ENCODE assay signal across 11 cellular contexts in genomic region chr6:13413466-13413862, GRCh38.
DNase-seq lines count a peak whose midpoint lies in the region; ATAC-seq and TF ChIP-seq lines count a peak whose summit lies in the region.
"Had no signal": no experiment of that assay in that cellular context is flagged by ENCODE, and none has a peak within 500 bp of the region (broad histone marks: within the 10 kb centered on the region; RNA-seq: fewer than 3 reads in every experiment).

No MANE protein-coding gene starts in this region.

- in situ Hi-C loops in gastrocnemius medialis (cut with MboI; ENCODE audit: low sequenced_read_pairs in 4 of 4) = loop anchor here in 1 of 4 donors (25.0 kb wide), 1 partner anchor 124 kb away; no protein-coding TSS in a partner anchor

- peak overlapping the region; percentile 90 for H3K27ac ChIP-seq in right cardiac atrium (ENCODE audit: low read length)
- peak overlapping the region; percentile 63 to 78 (median 70) for H3K27ac ChIP-seq in gastrocnemius medialis

- ATAC-seq in right cardiac atrium (peak; percentile 68 to 79), gastrocnemius medialis (peak; percentile 63 to 79)
- ATAC-seq in activated CD8-positive, alpha-beta T cell treated with anti-CD3 and anti-CD28 coated beads, Interleukin-2, amount 10 ng/mL, durations not matched to agents 7 days and 5 days = no peak

- H3K4me1 ChIP-seq in right cardiac atrium (ENCODE audit: control insufficient read depth, insufficient read depth, low read length) (peaks cover 21% of the 10 kb centered on the region), gastrocnemius medialis (peaks cover 71 to 73% of the 10 kb centered on the region in 2 donors)

- no peaks in the 10 kb centered on the region for H3K36me3 ChIP-seq in gastrocnemius medialis

- CTCF ChIA-PET in activated CD8-positive, alpha-beta T cell treated with anti-CD3 and anti-CD28 coated beads, Interleukin-2, amount 10 ng/mL, durations not matched to agents 7 days and 5 days (lab: Charles Lee) = interaction anchor here (1.0 kb wide), 1 partner anchor 15 kb away, joined by 3 read pairs; no protein-coding TSS in a partner anchor

- TF ChIP-seq CTCF in cardiac fibroblast (IDR thresholded peaks at IDR 0.05; ENCODE audit: low read depth, low read length) = no peak
- TF ChIP-seq CTCF in gastrocnemius medialis (IDR thresholded peaks at IDR 0.05 in 4 of 5, conservative IDR thresholded peaks at IDR 0.05 in 1 of 5) = no peak

- 41% methylated on average over 3 of the region's 3 CpGs for WGBS in right cardiac atrium

- no peaks in the 10 kb centered on the region for H3K9me3 Mint-ChIP-seq in activated CD8-positive, alpha-beta T cell treated with anti-CD3 and anti-CD28 coated beads, Interleukin-2, amount 10 ng/mL, durations not matched to agents 7 days and 5 days (ENCODE audit: insufficient read depth)
- H3K9me3 Mint-ChIP-seq: CD4-positive, alpha-beta T cell had no signal

- H3K36me3 Mint-ChIP-seq in activated CD8-positive, alpha-beta T cell treated with anti-CD3 and anti-CD28 coated beads, Interleukin-2, amount 10 ng/mL, durations not matched to agents 7 days and 5 days (ENCODE audit: low read depth) = peaks cover 1% of the 10 kb centered on the region

- H3K27me3 ChIP-seq in right cardiac atrium (ENCODE audit: control insufficient read depth, insufficient read depth) = no peaks in the 10 kb centered on the region
- no peaks in the 10 kb centered on the region for H3K27me3 ChIP-seq in gastrocnemius medialis

- H3K27ac Mint-ChIP-seq in activated CD8-positive, alpha-beta T cell treated with anti-CD3 and anti-CD28 coated beads, Interleukin-2, amount 10 ng/mL, durations not matched to agents 7 days and 5 days = no peak overlapping the region
- H3K27ac Mint-ChIP-seq: CD4-positive, alpha-beta T cell had no signal

- no peak overlapping the region for H3K4me3 ChIP-seq in cardiac fibroblast (replicated peaks in 1 of 2; ENCODE audit: low read depth in 2 of 2, low read length in 2 of 2)
- H3K4me3 ChIP-seq in right cardiac atrium (ENCODE audit: low read length) = no peak overlapping the region
- H3K4me3 ChIP-seq in gastrocnemius medialis = no peak overlapping the region

- POLR2A ChIA-PET in activated CD8-positive, alpha-beta T cell treated with anti-CD3 and anti-CD28 coated beads, Interleukin-2, amount 10 ng/mL, durations not matched to agents 7 days and 5 days (lab: Charles Lee) = no interaction called here

- peak; percentile 55 for DNase-seq in GM04503 (ENCODE audit: low read depth)
- peak; percentile 74 to 86 for DNase-seq in cardiac fibroblast (ENCODE audit: low read depth in 2 of 2)
- peak; percentile 42 to 66 (median 64) for DNase-seq in right cardiac atrium
- DNase-seq in gastrocnemius medialis = peak in 1 of 2 donors; percentile 67
- no peak for DNase-seq in RKO (ENCODE audit: low spot score)
- no peak for DNase-seq in SIG-M5 treated with dmso at 0.1 percent for 504 hours (lab: John Stamatoyannopoulos, UW; ENCODE audit: unreplicated experiment)
- DNase-seq in activated CD8-positive, alpha-beta T cell treated with anti-CD3 and anti-CD28 coated beads, Interleukin-2, amount 10 ng/mL, durations not matched to agents 7 days and 5 days = no peak
- DNase-seq in stimulated activated CD4-positive, alpha-beta T cell treated with anti-CD3 and anti-CD28 coated beads, Interleukin-2, amount 100 ng/mL, for 24 hours = no peak
- DNase-seq: activated CD8-positive, alpha-beta memory T cell treated with anti-CD3 and anti-CD28 coated beads, Interleukin-2, amount 50 U/mL, for 4 hours had no signal

- H3K4me3 Mint-ChIP-seq in activated CD8-positive, alpha-beta T cell treated with anti-CD3 and anti-CD28 coated beads, Interleukin-2, amount 10 ng/mL, durations not matched to agents 7 days and 5 days = no peak overlapping the region
- H3K4me3 Mint-ChIP-seq: CD4-positive, alpha-beta T cell; naive thymus-derived CD4-positive, alpha-beta T cell had no signal

- no peaks in the 10 kb centered on the region for H3K4me1 Mint-ChIP-seq in activated CD8-positive, alpha-beta T cell treated with anti-CD3 and anti-CD28 coated beads, Interleukin-2, amount 10 ng/mL, durations not matched to agents 7 days and 5 days (ENCODE audit: low read depth)

- H3K9me3 ChIP-seq in right cardiac atrium (ENCODE audit: control insufficient read depth, low read length) (no peaks in the 10 kb centered on the region), gastrocnemius medialis (no peaks in the 10 kb centered on the region)

- TF ChIP-seq POLR2A in gastrocnemius medialis (IDR thresholded peaks at IDR 0.05) = no peak

- no peaks in the 10 kb centered on the region for H3K27me3 Mint-ChIP-seq in activated CD8-positive, alpha-beta T cell treated with anti-CD3 and anti-CD28 coated beads, Interleukin-2, amount 10 ng/mL, durations not matched to agents 7 days and 5 days (ENCODE audit: low read depth)
- H3K27me3 Mint-ChIP-seq: CD4-positive, alpha-beta T cell; naive thymus-derived CD4-positive, alpha-beta T cell had no signal

- intact Hi-C loops in right cardiac atrium (cut with DNase I) = loop anchor here in 2 of 4 donors (10.0 kb wide), 2 partner anchors 61 to 79 kb away; no protein-coding TSS in a partner anchor
- intact Hi-C loops in gastrocnemius medialis (cut with DNase I; ENCODE audit: low total_unique reads) = loop anchor here (2.0 to 5.0 kb wide), 2 partner anchors 73 to 159 kb away; partner anchors contain the start of genes GFOD1 and SIRT5

Comparison
In these comparisons a context has a peak if more than half of its experiments do, and no peak if none do; other contexts are left out.
1. DNase-seq: peak in GM04503 (single experiment), cardiac fibroblast (2 of 2) and right cardiac atrium (3 of 3); none in RKO (single experiment), SIG-M5 treated with dmso at 0.1 percent for 504 hours (single experiment), activated CD8-positive, alpha-beta T cell treated with anti-CD3 and anti-CD28 coated beads, Interleukin-2, amount 10 ng/mL, durations not matched to agents 7 days and 5 days (single experiment) and stimulated activated CD4-positive, alpha-beta T cell treated with anti-CD3 and anti-CD28 coated beads, Interleukin-2, amount 100 ng/mL, for 24 hours (0 of 2).